ENCODE assay signal across 25 cellular contexts in genomic region chr2:79938648-79939047, GRCh38.
"Had no signal": no experiment of that assay in that cellular context is flagged by ENCODE, and none has a peak within 500 bp of the region (broad histone marks: within the 10 kb centered on the region; RNA-seq: fewer than 3 reads in every experiment).

No MANE protein-coding gene starts in this region.

- H3K27me3 ChIP-seq: colonic mucosa, dorsolateral prefrontal cortex, esophagus muscularis mucosa, esophagus squamous epithelium, foreskin keratinocyte, gastrocnemius medialis, heart left ventricle, hepatocyte had no signal

- H3K9me3 ChIP-seq: colonic mucosa, esophagus muscularis mucosa, esophagus squamous epithelium, gastrocnemius medialis, gastroesophageal sphincter, heart left ventricle, heart right ventricle had no signal

- H3K4me2 ChIP-seq: hepatocyte had no signal

- ATAC-seq: effector memory CD8-positive, alpha-beta T cell; esophagus mucosa; foreskin keratinocyte; gastrocnemius medialis; gastroesophageal sphincter; heart left ventricle; heart right ventricle had no signal

- H2AFZ ChIP-seq: hepatocyte had no signal

- H3K36me3 ChIP-seq: colonic mucosa, esophagus muscularis mucosa, esophagus squamous epithelium, gastrocnemius medialis, gastroesophageal sphincter, heart left ventricle, heart right ventricle had no signal

- H3K4me1 ChIP-seq: colonic mucosa, esophagus squamous epithelium, foreskin keratinocyte had no signal

- H3K79me2 ChIP-seq: hepatocyte had no signal

- H3K4me3 ChIP-seq: colonic mucosa, coronary artery, dorsolateral prefrontal cortex, esophagus muscularis mucosa, esophagus squamous epithelium, gastrocnemius medialis, gastroesophageal sphincter, heart left ventricle, heart right ventricle, hepatocyte had no signal

- DNase-seq: colonic mucosa; dermis blood vessel endothelial cell; dorsolateral prefrontal cortex; effector CD4-positive, alpha-beta T cell; effector CD8-positive, alpha-beta T cell; effector memory CD4-positive, alpha-beta T cell; effector memory CD8-positive, alpha-beta T cell; endodermal cell; erythroblast; esophagus squamous epithelium; foreskin fibroblast; foreskin keratinocyte; foreskin melanocyte; gastrocnemius medialis; glutamatergic neuron; head of caudate nucleus; heart left ventricle; heart right ventricle; hippocampal formation had no signal

- H3K27ac ChIP-seq: colonic mucosa, coronary artery, dorsolateral prefrontal cortex, epithelial cell of prostate, esophagus muscularis mucosa, esophagus squamous epithelium, foreskin keratinocyte, gastrocnemius medialis, gastroesophageal sphincter, heart left ventricle, heart right ventricle, hepatocyte had no signal
